15 cellular contexts compared by ENCODE assay signal in genomic region chr17:64158411-64158810, GRCh38.
"Had no signal": no experiment of that assay in that cellular context is flagged by ENCODE, and none has a peak within 500 bp of the region (broad histone marks: within the 10 kb centered on the region; RNA-seq: fewer than 3 reads in every experiment).

No MANE protein-coding gene starts in this region.

- H3K9me3 ChIP-seq: adrenal gland, colonic mucosa, lower lobe of right lung, neutrophil, SJCRH30, upper lobe of left lung had no signal

- H3K27ac Mint-ChIP-seq: activated naive CD4-positive, alpha-beta T cell treated with anti-CD3 and anti-CD28 coated beads, Interleukin-2, amount 50 U/mL, for 24 hours; stimulated activated naive CD8-positive, alpha-beta T cell treated with anti-CD3 and anti-CD28 coated beads, Interleukin-15, Interleukin-2, amounts not matched to agents 100 ng/mL and 50 ng/mL, for 24 hours had no signal

- H3K36me3 Mint-ChIP-seq: activated naive CD4-positive, alpha-beta T cell treated with anti-CD3 and anti-CD28 coated beads, Interleukin-2, amount 50 U/mL, for 24 hours had no signal

- ATAC-seq: activated CD4-positive, CD25-positive, alpha-beta regulatory T cell treated with anti-CD3 and anti-CD28 coated beads, Interleukin-2, amount 50 U/mL, for 24 hours; lower lobe of right lung; right cardiac atrium had no signal

- H3K4me1 ChIP-seq: colonic mucosa had no signal

- H3K4me3 Mint-ChIP-seq: activated naive CD4-positive, alpha-beta T cell treated with anti-CD3 and anti-CD28 coated beads, Interleukin-2, amount 50 U/mL, for 24 hours; stimulated activated naive CD8-positive, alpha-beta T cell treated with anti-CD3 and anti-CD28 coated beads, Interleukin-15, Interleukin-2, amounts not matched to agents 100 ng/mL and 50 ng/mL, for 24 hours had no signal

- H3K9me3 Mint-ChIP-seq: activated naive CD4-positive, alpha-beta T cell treated with anti-CD3 and anti-CD28 coated beads, Interleukin-2, amount 50 U/mL, for 24 hours; stimulated activated naive CD8-positive, alpha-beta T cell treated with anti-CD3 and anti-CD28 coated beads, Interleukin-15, Interleukin-2, amounts not matched to agents 100 ng/mL and 50 ng/mL, for 24 hours had no signal

- H3K27me3 ChIP-seq: adrenal gland, cardiac muscle cell, colonic mucosa, neutrophil, SJCRH30, upper lobe of left lung had no signal

- DNase-seq: activated effector memory CD4-positive, alpha-beta T cell treated with Interleukin-2 at 50 U/mL for 16 hours; colonic mucosa; hypothalamus; kidney glomerular epithelial cell; lower lobe of right lung; right cardiac atrium; T-helper 2 cell; upper lobe of left lung had no signal

- H3K4me1 Mint-ChIP-seq: activated naive CD4-positive, alpha-beta T cell treated with anti-CD3 and anti-CD28 coated beads, Interleukin-2, amount 50 U/mL, for 24 hours had no signal

- H3K4me3 ChIP-seq: adrenal gland, cardiac muscle cell, colonic mucosa, lower lobe of right lung, SJCRH30, upper lobe of left lung had no signal

- H3K27me3 Mint-ChIP-seq: activated naive CD4-positive, alpha-beta T cell treated with anti-CD3 and anti-CD28 coated beads, Interleukin-2, amount 50 U/mL, for 24 hours; stimulated activated naive CD8-positive, alpha-beta T cell treated with anti-CD3 and anti-CD28 coated beads, Interleukin-15, Interleukin-2, amounts not matched to agents 100 ng/mL and 50 ng/mL, for 24 hours had no signal

- H3K36me3 ChIP-seq: adrenal gland, colonic mucosa had no signal

- H3K27ac ChIP-seq: cardiac muscle cell, colonic mucosa, lower lobe of right lung, neutrophil, SJCRH30 had no signal
